ENCODE assay signal across 17 cellular contexts in the genomic region with DNA sequence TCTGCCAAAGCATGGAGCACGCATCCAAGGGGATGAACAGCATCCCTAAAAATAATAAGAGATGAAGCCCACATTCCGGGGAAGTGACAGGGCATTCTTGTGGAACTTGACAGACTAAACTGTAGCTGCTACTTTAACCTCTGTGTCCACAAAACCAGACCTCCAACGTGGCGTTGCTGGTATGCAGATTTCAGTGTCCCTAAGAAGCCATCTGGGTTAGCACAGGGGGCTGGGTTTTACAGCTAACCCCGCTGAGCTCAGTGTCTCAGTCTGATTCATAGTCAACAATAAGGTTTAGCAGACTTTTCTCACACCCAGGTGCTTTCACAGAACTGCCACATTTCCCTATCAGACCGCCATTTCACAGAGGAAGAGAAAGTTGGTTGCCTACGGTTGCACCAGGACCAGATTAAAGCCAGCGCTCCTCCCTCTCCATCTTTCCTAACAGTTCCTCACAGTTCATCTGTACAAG.
DNase-seq lines count a peak whose midpoint lies in the region; ATAC-seq, FAIRE-seq and TF ChIP-seq lines count a peak whose summit lies in the region.
"Had no signal": no experiment of that assay in that cellular context is flagged by ENCODE, and none has a peak within 500 bp of the region (broad histone marks: within the 10 kb centered on the region; RNA-seq: fewer than 3 reads in every experiment).

No MANE protein-coding gene starts in this region.

- WGBS in mesenchymal stem cell: 46% methylated on average over 8 of the region's 8 CpGs

- no peak overlapping the region for H2BK120ac ChIP-seq in mesenchymal stem cell (ENCODE audit: low read depth, low read length)

- TF ChIP-seq CTCF in astrocyte (IDR thresholded peaks at IDR 0.05; ENCODE audit: insufficient read depth, low read depth, low read length): no peak
- no peak for TF ChIP-seq CTCF in osteoblast (IDR thresholded peaks at IDR 0.05; ENCODE audit: extremely low read depth, low read depth, low read length)

- H3K27ac ChIP-seq in astrocyte (ENCODE audit: low read depth, low read length): no peak overlapping the region
- no peak overlapping the region for H3K27ac ChIP-seq in mesenchymal stem cell (ENCODE audit: low read length, poor library complexity, severe bottlenecking)
- no peak overlapping the region for H3K27ac ChIP-seq in osteoblast (ENCODE audit: low read depth, low read length)
- H3K27ac ChIP-seq: C4-2B had no signal

- no peak overlapping the region for H3K23ac ChIP-seq in mesenchymal stem cell (ENCODE audit: low read length in 2 of 2)

- no peak overlapping the region for H2BK12ac ChIP-seq in mesenchymal stem cell (ENCODE audit: low read length in 2 of 2)

- no peak overlapping the region for H4K8ac ChIP-seq in mesenchymal stem cell (ENCODE audit: low read length)

- H3K4me1 Mint-ChIP-seq in astrocyte (ENCODE audit: low read depth, unreplicated experiment): peaks cover 17% of the 10 kb centered on the region

- H3K36me3 ChIP-seq in astrocyte (ENCODE audit: insufficient read depth, low read length) (no peaks in the 10 kb centered on the region), mesenchymal stem cell (ENCODE audit: control insufficient read depth in 1 of 2, insufficient read depth in 2 of 2, low read depth in 1 of 2, low read length in 2 of 2) (no peaks in the 10 kb centered on the region), osteoblast (ENCODE audit: insufficient read depth, low read length) (no peaks in the 10 kb centered on the region)
- H3K36me3 ChIP-seq: HAP-1 had no signal

- no peak overlapping the region for H3K27ac Mint-ChIP-seq in astrocyte (ENCODE audit: unreplicated experiment)

- H2AFZ ChIP-seq in astrocyte (ENCODE audit: low read depth, low read length): no peak overlapping the region
- H2AFZ ChIP-seq in mesenchymal stem cell (ENCODE audit: low read depth, low read length): no peak overlapping the region
- H2AFZ ChIP-seq in osteoblast (ENCODE audit: low read length): no peak overlapping the region

- no peaks in the 10 kb centered on the region for H3K79me1 ChIP-seq in mesenchymal stem cell (replicated peaks; ENCODE audit: low read length, poor library complexity, severe bottlenecking)

- H2BK5ac ChIP-seq in mesenchymal stem cell (ENCODE audit: low read depth, low read length, poor library complexity, severe bottlenecking): no peak overlapping the region

- H3K27me3 Mint-ChIP-seq in astrocyte (ENCODE audit: low read depth, unreplicated experiment): peaks cover 24% of the 10 kb centered on the region

- peaks cover 17% of the 10 kb centered on the region for H3K27me3 ChIP-seq in astrocyte (ENCODE audit: insufficient read depth, low read length)
- peaks cover 0 to 46% of the 10 kb centered on the region in 2 experiments for H3K27me3 ChIP-seq in mesenchymal stem cell (ENCODE audit: control insufficient read depth in 1 of 2, insufficient read depth in 1 of 2, low read length in 2 of 2)
- H3K27me3 ChIP-seq in osteoblast (ENCODE audit: insufficient read depth, low read length): no peaks in the 10 kb centered on the region

- no peak overlapping the region for H3K4ac ChIP-seq in mesenchymal stem cell (ENCODE audit: low read depth in 1 of 2, low read length in 2 of 2)

- H3K9me3 ChIP-seq in astrocyte (ENCODE audit: insufficient read depth, low read depth, low read length): no peaks in the 10 kb centered on the region
- no peaks in the 10 kb centered on the region for H3K9me3 ChIP-seq in mesenchymal stem cell (ENCODE audit: control insufficient read depth, low read length)
- H3K9me3 ChIP-seq in osteoblast (ENCODE audit: low read depth, low read length): no peaks in the 10 kb centered on the region
- H3K9me3 ChIP-seq: HAP-1 had no signal

- H3K9ac ChIP-seq in astrocyte (ENCODE audit: low read length) (no peak overlapping the region), mesenchymal stem cell (ENCODE audit: low read length) (no peak overlapping the region)

- H3K79me2 ChIP-seq in astrocyte (ENCODE audit: insufficient read depth, low read length) (no peaks in the 10 kb centered on the region), osteoblast (ENCODE audit: insufficient read depth, low read length) (no peaks in the 10 kb centered on the region)

- H2AK5ac ChIP-seq in mesenchymal stem cell (ENCODE audit: low read length, severe bottlenecking): no peak overlapping the region

- DNase-seq in AG08395 (ENCODE audit: low spot score): peak; percentile 10
- DNase-seq in astrocyte (ENCODE audit: low read depth): peak; percentile 26
- peak; percentile 26 for DNase-seq in mesenchymal stem cell
- DNase-seq in activated T-cell treated with anti-CD3 and anti-CD28 coated beads for 4 hours: no peak
- DNase-seq in osteoblast (ENCODE audit: insufficient read length, low spot score, missing footprints): no peak
- DNase-seq in NCI-H82 (lab: John Stamatoyannopoulos, UW): no peak
- no peak for DNase-seq in NCI-H2107 treated with DMSO at 0.1 percent for 48 hours (lab: John Stamatoyannopoulos, UW; ENCODE audit: unreplicated experiment)
- DNase-seq: NCI-H1417 treated with DMSO at 0.1 percent for 48 hours, NCI-H2029, NCI-H2171 treated with DMSO at 0.1 percent for 48 hours, NCI-H774, SHP77 treated with DMSO at 0.1 percent for 48 hours had no signal

- no peak for FAIRE-seq in astrocyte (lab: Jason Lieb, UNC)
- FAIRE-seq: HTR-8/SVneo had no signal

- H4K91ac ChIP-seq in mesenchymal stem cell (ENCODE audit: low read length): no peak overlapping the region

- H3K4me1 ChIP-seq in astrocyte (ENCODE audit: insufficient read depth, low read length) (peaks cover 5% of the 10 kb centered on the region), mesenchymal stem cell (ENCODE audit: control insufficient read depth, insufficient read depth, low read depth, low read length) (no peaks in the 10 kb centered on the region), osteoblast (ENCODE audit: insufficient read depth, low read length) (no peaks in the 10 kb centered on the region)
- H3K4me1 ChIP-seq: HAP-1 had no signal

- H3K9me3 Mint-ChIP-seq in astrocyte (ENCODE audit: unreplicated experiment): peaks cover 4% of the 10 kb centered on the region

- H2BK15ac ChIP-seq in mesenchymal stem cell (ENCODE audit: low read depth, poor library complexity, severe bottlenecking): no peak overlapping the region

- H3K18ac ChIP-seq in mesenchymal stem cell (ENCODE audit: low read depth in 1 of 2, low read length in 2 of 2): no peak overlapping the region

- ATAC-seq in GM18868 (IDR thresholded peaks at IDR 0.05; ENCODE audit: unreplicated experiment): peak; percentile 95
- ATAC-seq: Panc1 had no signal

- no peak overlapping the region for H3K14ac ChIP-seq in mesenchymal stem cell (ENCODE audit: low read length in 2 of 2)

- peaks cover 6% of the 10 kb centered on the region for H3K36me3 Mint-ChIP-seq in astrocyte (ENCODE audit: low read depth, unreplicated experiment)

- no peak overlapping the region for H3K4me3 Mint-ChIP-seq in astrocyte (ENCODE audit: unreplicated experiment)

- peak overlapping the region; percentile 5 for H3K4me2 ChIP-seq in astrocyte (ENCODE audit: low read length)
- H3K4me2 ChIP-seq in mesenchymal stem cell (ENCODE audit: low read length, poor library complexity, severe bottlenecking): no peak overlapping the region
- H3K4me2 ChIP-seq in osteoblast (ENCODE audit: insufficient read depth, low read length): no peak overlapping the region

- H3K4me3 ChIP-seq in astrocyte (ENCODE audit: insufficient read depth, low read depth, low read length) (no peak overlapping the region), mesenchymal stem cell (ENCODE audit: insufficient read depth in 1 of 2, low read depth in 1 of 2, low read length in 2 of 2) (no peak overlapping the region), osteoblast (ENCODE audit: insufficient read depth, low read length) (no peak overlapping the region)
- H3K4me3 ChIP-seq: HAP-1 had no signal

- H4K20me1 ChIP-seq in astrocyte (ENCODE audit: insufficient read depth, low read length): no peaks in the 10 kb centered on the region
- no peaks in the 10 kb centered on the region for H4K20me1 ChIP-seq in osteoblast (ENCODE audit: insufficient read depth, low read length)

Comparison
In these comparisons a context has a peak if more than half of its experiments do, and no peak if none do; other contexts are left out.
1. DNase-seq: peak in AG08395 (single experiment), astrocyte (single experiment) and mesenchymal stem cell (single experiment); none in activated T-cell treated with anti-CD3 and anti-CD28 coated beads for 4 hours (single experiment), osteoblast (single experiment), NCI-H82 (single experiment) and NCI-H2107 treated with DMSO at 0.1 percent for 48 hours (single experiment).